ENCODE assay signal across 22 cellular contexts in the genomic region with DNA sequence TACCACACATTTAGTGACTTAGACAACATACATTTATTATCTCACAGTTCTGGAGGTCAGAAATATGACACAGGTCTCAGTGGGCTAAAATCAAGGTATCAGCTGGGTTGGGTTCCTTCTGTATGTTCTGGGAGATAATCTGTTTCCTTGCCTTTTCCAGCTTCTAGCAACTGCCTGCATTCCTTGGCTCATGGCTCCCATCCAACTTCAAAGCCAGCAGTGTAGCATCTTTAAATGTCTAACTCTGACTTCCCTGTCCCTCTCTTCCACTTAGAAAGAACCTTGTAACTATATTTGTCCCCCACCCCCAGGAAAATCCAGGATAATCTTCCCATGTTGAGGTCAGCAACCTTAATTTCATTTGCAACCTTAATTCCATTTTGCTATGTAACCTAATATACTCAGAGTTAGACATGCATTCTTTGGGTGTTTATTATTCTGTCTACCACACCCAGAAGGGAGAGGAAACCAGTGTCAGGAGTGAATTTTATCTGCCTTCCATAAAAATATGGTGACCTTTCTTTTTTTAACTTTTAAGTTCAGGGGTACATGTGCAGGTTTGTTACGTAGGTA.
"Had no signal": no experiment of that assay in that cellular context is flagged by ENCODE, and none has a peak within 500 bp of the region (broad histone marks: within the 10 kb centered on the region; RNA-seq: fewer than 3 reads in every experiment).

No MANE protein-coding gene starts in this region.

- ATAC-seq: activated CD4-positive, CD25-positive, alpha-beta regulatory T cell treated with anti-CD3 and anti-CD28 coated beads, Interleukin-2, amount 50 U/mL, for 24 hours; effector memory CD8-positive, alpha-beta T cell; left lung had no signal

- H3K27me3 ChIP-seq: ascending aorta, cardiac muscle cell, left lung had no signal

- DNase-seq: activated CD4-positive, alpha-beta T cell treated with anti-CD3 and anti-CD28 coated beads, Interleukin-2, amount 50 U/mL, for 1 hour; activated CD8-positive, alpha-beta memory T cell treated with anti-CD3 and anti-CD28 coated beads for 24 hours; activated CD8-positive, alpha-beta memory T cell treated with anti-CD3 and anti-CD28 coated beads, Interleukin-2, amount 50 U/mL, for 48 hours; activated effector memory CD4-positive, alpha-beta T cell treated with Interleukin-2 at 50 U/mL for 16 hours; activated naive CD4-positive, alpha-beta T cell treated with anti-CD3 and anti-CD28 coated beads, Interleukin-2, amount 10 ng/mL, durations not matched to agents 7 days and 5 days; activated T-cell treated with anti-CD3 and anti-CD28 coated beads, Interleukin-2, amount 50 U/mL, for 48 hours; dermis blood vessel endothelial cell; effector memory CD8-positive, alpha-beta T cell; left lung; posterior cingulate gyrus; stimulated activated CD4-positive, alpha-beta T cell treated with anti-CD3 and anti-CD28 coated beads, Interleukin-12 subunit alpha, Interleukin-12 subunit beta, amount 100 ng/mL, for 4 hours; stimulated activated CD4-positive, alpha-beta T cell treated with anti-CD3 and anti-CD28 coated beads, Interleukin-1b, Interleukin-23, amount 100 ng/mL, for 48 hours; stimulated activated CD8-positive, alpha-beta memory T cell treated with anti-CD3 and anti-CD28 coated beads, Interleukin-4, amount 100 ng/mL, for 48 hours; stimulated activated naive CD4-positive, alpha-beta T cell; T-helper 1 cell; T-helper 9 cell had no signal

- H3K4me1 ChIP-seq: ascending aorta, left lung had no signal

- H3K4me3 ChIP-seq: ascending aorta, cardiac muscle cell, left lung had no signal

- H3K27me3 Mint-ChIP-seq: activated naive CD4-positive, alpha-beta T cell treated with anti-CD3 and anti-CD28 coated beads, Interleukin-2, amount 10 ng/mL, durations not matched to agents 7 days and 5 days had no signal

- H3K27ac ChIP-seq: ascending aorta, cardiac muscle cell, left lung had no signal

- H3K4me1 Mint-ChIP-seq: activated naive CD4-positive, alpha-beta T cell treated with anti-CD3 and anti-CD28 coated beads, Interleukin-2, amount 10 ng/mL, durations not matched to agents 7 days and 5 days; mesothelial cell of epicardium; nephron had no signal

- H3K4me3 Mint-ChIP-seq: activated naive CD4-positive, alpha-beta T cell treated with anti-CD3 and anti-CD28 coated beads, Interleukin-2, amount 10 ng/mL, durations not matched to agents 7 days and 5 days; effector memory CD8-positive, alpha-beta T cell; mesothelial cell of epicardium; nephron had no signal

- H3K9me3 Mint-ChIP-seq: activated naive CD4-positive, alpha-beta T cell treated with anti-CD3 and anti-CD28 coated beads, Interleukin-2, amount 10 ng/mL, durations not matched to agents 7 days and 5 days; effector memory CD8-positive, alpha-beta T cell had no signal

- H3K27ac Mint-ChIP-seq: activated naive CD4-positive, alpha-beta T cell treated with anti-CD3 and anti-CD28 coated beads, Interleukin-2, amount 10 ng/mL, durations not matched to agents 7 days and 5 days; effector memory CD8-positive, alpha-beta T cell; mesothelial cell of epicardium; nephron had no signal

- H3K9me3 ChIP-seq: ascending aorta, left lung had no signal

- H3K36me3 Mint-ChIP-seq: activated naive CD4-positive, alpha-beta T cell treated with anti-CD3 and anti-CD28 coated beads, Interleukin-2, amount 10 ng/mL, durations not matched to agents 7 days and 5 days had no signal

- H3K36me3 ChIP-seq: ascending aorta, cardiac muscle cell, left lung had no signal

- FAIRE-seq: frontal cortex had no signal
